ENCODE assay signal across 2 cellular contexts in the genomic region with DNA sequence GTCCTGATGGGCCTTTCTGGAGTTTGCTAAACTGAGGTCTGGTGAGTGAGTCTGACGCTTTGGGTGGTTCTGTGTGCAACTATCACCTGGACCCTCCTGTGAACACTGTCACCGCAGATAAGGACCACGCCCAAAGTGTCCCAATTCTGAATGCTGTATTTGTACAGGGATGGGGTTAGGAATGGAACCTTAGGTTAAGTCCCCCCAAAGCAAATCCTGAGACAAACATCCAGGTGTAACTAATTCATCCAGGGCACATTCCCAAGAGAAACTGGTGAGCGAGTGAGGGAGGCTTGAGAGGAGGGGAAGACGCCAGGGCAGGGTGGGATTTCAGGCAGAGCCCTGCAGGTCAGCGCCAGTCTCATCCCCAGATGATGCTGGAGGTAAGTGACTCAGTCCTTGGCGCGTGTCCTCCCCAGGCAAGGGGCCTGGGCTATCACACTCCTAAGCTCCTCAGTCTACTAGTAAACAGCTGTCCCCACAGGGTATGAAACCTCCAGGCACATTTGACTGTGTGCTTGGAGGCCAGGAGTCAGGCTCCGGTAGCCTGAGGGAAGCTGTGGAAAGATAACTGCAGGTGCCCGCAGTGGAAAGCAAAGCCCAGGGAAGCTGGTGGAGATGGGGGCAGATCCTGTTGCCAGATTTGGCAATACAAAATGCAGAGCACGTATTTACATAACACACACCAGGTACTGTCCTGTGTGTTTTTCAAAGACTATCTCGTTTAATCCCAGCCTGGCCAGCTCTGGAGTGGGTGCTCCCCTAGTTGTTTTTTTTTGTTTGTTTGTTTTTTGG.
TF ChIP-seq lines count a peak whose summit lies in the region.

No MANE protein-coding gene starts in this region.

TF ChIP-seq in K562, 482 proteins besides CTCF, POLR2A, EP300 and RAD21:
- TF ChIP-seq CBFA2T3 (IDR thresholded peaks at IDR 0.05) (peak; percentile 41), CCAR2 (IDR thresholded peaks at IDR 0.05; ENCODE audit: low read depth, low read length) (no peak), ZFX (CRISPR knock-in tag; IDR thresholded peaks at IDR 0.05) (no peak), CBFA2T2 (conservative IDR thresholded peaks at IDR 0.05) (0 out of 2 replicates have a peak, but pooled peaks have one; percentile 15)

TF ChIP-seq in HepG2, 621 proteins besides CTCF, POLR2A, EP300 and RAD21:
- TF ChIP-seq EED (CRISPR knock-in tag; IDR thresholded peaks at IDR 0.05) (no peak), ZNF546 (CRISPR knock-in tag; conservative IDR thresholded peaks at IDR 0.05) (no peak), TSC22D2 (CRISPR knock-in tag; IDR thresholded peaks at IDR 0.05; ENCODE audit: borderline replicate concordance) (no peak), MIER2 (CRISPR knock-in tag; IDR thresholded peaks at IDR 0.05) (no peak), SALL1 (CRISPR knock-in tag; IDR thresholded peaks at IDR 0.05) (peak; percentile 18; the same call in 1 of the 2 replicates)
- TF ChIP-seq, protein P1, sequence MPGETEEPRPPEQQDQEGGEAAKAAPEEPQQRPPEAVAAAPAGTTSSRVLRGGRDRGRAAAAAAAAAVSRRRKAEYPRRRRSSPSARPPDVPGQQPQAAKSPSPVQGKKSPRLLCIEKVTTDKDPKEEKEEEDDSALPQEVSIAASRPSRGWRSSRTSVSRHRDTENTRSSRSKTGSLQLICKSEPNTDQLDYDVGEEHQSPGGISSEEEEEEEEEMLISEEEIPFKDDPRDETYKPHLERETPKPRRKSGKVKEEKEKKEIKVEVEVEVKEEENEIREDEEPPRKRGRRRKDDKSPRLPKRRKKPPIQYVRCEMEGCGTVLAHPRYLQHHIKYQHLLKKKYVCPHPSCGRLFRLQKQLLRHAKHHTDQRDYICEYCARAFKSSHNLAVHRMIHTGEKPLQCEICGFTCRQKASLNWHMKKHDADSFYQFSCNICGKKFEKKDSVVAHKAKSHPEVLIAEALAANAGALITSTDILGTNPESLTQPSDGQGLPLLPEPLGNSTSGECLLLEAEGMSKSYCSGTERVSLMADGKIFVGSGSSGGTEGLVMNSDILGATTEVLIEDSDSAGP (CRISPR knock-in tag; IDR thresholded peaks at IDR 0.05; ENCODE audit: borderline replicate concordance), result 0 out of 2 replicates have a peak, but pooled peaks have one; percentile 9
- TF ChIP-seq, protein P2, sequence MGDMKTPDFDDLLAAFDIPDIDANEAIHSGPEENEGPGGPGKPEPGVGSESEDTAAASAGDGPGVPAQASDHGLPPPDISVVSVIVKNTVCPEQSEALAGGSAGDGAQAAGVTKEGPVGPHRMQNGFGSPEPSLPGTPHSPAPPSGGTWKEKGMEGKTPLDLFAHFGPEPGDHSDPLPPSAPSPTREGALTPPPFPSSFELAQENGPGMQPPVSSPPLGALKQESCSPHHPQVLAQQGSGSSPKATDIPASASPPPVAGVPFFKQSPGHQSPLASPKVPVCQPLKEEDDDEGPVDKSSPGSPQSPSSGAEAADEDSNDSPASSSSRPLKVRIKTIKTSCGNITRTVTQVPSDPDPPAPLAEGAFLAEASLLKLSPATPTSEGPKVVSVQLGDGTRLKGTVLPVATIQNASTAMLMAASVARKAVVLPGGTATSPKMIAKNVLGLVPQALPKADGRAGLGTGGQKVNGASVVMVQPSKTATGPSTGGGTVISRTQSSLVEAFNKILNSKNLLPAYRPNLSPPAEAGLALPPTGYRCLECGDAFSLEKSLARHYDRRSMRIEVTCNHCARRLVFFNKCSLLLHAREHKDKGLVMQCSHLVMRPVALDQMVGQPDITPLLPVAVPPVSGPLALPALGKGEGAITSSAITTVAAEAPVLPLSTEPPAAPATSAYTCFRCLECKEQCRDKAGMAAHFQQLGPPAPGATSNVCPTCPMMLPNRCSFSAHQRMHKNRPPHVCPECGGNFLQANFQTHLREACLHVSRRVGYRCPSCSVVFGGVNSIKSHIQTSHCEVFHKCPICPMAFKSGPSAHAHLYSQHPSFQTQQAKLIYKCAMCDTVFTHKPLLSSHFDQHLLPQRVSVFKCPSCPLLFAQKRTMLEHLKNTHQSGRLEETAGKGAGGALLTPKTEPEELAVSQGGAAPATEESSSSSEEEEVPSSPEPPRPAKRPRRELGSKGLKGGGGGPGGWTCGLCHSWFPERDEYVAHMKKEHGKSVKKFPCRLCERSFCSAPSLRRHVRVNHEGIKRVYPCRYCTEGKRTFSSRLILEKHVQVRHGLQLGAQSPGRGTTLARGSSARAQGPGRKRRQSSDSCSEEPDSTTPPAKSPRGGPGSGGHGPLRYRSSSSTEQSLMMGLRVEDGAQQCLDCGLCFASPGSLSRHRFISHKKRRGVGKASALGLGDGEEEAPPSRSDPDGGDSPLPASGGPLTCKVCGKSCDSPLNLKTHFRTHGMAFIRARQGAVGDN (CRISPR knock-in tag; IDR thresholded peaks at IDR 0.05), result peak; percentile 29; the same call in 1 of the 2 replicates
